ENCODE assay signal across 2 cellular contexts in the genomic region with DNA sequence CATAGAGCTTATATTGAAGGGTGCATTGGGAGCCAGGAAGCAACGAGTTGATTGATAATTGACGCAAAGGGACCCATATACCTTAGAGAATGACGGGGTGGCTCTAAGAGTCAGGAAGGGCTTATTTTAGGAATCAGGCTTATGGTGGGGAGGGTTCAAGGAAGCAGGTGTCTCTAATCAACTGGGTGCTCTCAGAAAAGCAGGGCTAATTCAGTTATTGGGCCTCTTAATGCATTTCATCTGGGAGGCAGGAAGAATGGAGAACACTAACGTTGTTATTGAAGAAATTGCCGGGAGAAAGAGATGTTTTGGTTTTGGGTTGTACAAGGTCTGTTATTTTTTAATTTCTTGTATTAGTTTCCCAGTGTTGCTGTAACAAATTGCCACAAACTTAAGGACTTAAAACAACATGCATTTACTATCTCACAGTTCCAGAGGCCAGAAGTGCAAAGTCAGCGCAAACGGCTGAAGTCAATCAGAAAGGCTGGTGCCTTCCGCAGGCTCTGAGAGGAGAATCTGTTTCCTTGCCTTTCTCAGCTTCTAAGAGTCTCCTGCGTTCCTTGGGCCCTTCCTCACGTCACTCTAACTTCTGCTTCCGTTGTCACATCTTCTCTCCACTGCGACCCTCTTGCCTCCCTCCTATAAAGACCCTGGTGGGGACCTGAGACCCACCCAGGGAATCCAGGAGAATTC.
TF ChIP-seq lines count a peak whose summit lies in the region.

No MANE protein-coding gene starts in this region.

TF ChIP-seq in K562, 482 proteins besides CTCF, POLR2A, EP300 and RAD21 (continues in another document):
- TF ChIP-seq, protein P1, sequence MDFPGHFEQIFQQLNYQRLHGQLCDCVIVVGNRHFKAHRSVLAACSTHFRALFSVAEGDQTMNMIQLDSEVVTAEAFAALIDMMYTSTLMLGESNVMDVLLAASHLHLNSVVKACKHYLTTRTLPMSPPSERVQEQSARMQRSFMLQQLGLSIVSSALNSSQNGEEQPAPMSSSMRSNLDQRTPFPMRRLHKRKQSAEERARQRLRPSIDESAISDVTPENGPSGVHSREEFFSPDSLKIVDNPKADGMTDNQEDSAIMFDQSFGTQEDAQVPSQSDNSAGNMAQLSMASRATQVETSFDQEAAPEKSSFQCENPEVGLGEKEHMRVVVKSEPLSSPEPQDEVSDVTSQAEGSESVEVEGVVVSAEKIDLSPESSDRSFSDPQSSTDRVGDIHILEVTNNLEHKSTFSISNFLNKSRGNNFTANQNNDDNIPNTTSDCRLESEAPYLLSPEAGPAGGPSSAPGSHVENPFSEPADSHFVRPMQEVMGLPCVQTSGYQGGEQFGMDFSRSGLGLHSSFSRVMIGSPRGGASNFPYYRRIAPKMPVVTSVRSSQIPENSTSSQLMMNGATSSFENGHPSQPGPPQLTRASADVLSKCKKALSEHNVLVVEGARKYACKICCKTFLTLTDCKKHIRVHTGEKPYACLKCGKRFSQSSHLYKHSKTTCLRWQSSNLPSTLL (IDR thresholded peaks at IDR 0.05): no peak
- no peak for TF ChIP-seq TARDBP (IDR thresholded peaks at IDR 0.05)
- TF ChIP-seq, protein P2, sequence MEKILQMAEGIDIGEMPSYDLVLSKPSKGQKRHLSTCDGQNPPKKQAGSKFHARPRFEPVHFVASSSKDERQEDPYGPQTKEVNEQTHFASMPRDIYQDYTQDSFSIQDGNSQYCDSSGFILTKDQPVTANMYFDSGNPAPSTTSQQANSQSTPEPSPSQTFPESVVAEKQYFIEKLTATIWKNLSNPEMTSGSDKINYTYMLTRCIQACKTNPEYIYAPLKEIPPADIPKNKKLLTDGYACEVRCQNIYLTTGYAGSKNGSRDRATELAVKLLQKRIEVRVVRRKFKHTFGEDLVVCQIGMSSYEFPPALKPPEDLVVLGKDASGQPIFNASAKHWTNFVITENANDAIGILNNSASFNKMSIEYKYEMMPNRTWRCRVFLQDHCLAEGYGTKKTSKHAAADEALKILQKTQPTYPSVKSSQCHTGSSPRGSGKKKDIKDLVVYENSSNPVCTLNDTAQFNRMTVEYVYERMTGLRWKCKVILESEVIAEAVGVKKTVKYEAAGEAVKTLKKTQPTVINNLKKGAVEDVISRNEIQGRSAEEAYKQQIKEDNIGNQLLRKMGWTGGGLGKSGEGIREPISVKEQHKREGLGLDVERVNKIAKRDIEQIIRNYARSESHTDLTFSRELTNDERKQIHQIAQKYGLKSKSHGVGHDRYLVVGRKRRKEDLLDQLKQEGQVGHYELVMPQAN (IDR thresholded peaks at IDR 0.05; ENCODE audit: borderline replicate concordance): no peak
- TF ChIP-seq MAFF (IDR thresholded peaks at IDR 0.05; ENCODE audit: low read length): peak; percentile 86
- no peak for TF ChIP-seq CBX2 (IDR thresholded peaks at IDR 0.05; ENCODE audit: insufficient read depth, low read length, poor library complexity, severe bottlenecking)
- TF ChIP-seq C11orf30 (IDR thresholded peaks at IDR 0.05; ENCODE audit: low read depth): peak; percentile 90
- TF ChIP-seq, protein P3, sequence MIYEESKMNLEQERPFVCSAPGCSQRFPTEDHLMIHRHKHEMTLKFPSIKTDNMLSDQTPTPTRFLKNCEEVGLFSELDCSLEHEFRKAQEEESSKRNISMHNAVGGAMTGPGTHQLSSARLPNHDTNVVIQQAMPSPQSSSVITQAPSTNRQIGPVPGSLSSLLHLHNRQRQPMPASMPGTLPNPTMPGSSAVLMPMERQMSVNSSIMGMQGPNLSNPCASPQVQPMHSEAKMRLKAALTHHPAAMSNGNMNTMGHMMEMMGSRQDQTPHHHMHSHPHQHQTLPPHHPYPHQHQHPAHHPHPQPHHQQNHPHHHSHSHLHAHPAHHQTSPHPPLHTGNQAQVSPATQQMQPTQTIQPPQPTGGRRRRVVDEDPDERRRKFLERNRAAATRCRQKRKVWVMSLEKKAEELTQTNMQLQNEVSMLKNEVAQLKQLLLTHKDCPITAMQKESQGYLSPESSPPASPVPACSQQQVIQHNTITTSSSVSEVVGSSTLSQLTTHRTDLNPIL (CRISPR knock-in tag; IDR thresholded peaks at IDR 0.05): no peak
- TF ChIP-seq PHF8 (IDR thresholded peaks at IDR 0.05; ENCODE audit: borderline replicate concordance, low read length): no peak
- TF ChIP-seq CHD4 (IDR thresholded peaks at IDR 0.05; ENCODE audit: insufficient read depth, insufficient replicate concordance, low read depth, low read length, poor library complexity, severe bottlenecking): no peak

TF ChIP-seq in neural cell, 6 proteins besides CTCF, POLR2A, EP300 and RAD21 (continued from another document):
- TF ChIP-seq, protein P4, sequence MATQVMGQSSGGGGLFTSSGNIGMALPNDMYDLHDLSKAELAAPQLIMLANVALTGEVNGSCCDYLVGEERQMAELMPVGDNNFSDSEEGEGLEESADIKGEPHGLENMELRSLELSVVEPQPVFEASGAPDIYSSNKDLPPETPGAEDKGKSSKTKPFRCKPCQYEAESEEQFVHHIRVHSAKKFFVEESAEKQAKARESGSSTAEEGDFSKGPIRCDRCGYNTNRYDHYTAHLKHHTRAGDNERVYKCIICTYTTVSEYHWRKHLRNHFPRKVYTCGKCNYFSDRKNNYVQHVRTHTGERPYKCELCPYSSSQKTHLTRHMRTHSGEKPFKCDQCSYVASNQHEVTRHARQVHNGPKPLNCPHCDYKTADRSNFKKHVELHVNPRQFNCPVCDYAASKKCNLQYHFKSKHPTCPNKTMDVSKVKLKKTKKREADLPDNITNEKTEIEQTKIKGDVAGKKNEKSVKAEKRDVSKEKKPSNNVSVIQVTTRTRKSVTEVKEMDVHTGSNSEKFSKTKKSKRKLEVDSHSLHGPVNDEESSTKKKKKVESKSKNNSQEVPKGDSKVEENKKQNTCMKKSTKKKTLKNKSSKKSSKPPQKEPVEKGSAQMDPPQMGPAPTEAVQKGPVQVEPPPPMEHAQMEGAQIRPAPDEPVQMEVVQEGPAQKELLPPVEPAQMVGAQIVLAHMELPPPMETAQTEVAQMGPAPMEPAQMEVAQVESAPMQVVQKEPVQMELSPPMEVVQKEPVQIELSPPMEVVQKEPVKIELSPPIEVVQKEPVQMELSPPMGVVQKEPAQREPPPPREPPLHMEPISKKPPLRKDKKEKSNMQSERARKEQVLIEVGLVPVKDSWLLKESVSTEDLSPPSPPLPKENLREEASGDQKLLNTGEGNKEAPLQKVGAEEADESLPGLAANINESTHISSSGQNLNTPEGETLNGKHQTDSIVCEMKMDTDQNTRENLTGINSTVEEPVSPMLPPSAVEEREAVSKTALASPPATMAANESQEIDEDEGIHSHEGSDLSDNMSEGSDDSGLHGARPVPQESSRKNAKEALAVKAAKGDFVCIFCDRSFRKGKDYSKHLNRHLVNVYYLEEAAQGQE (IDR thresholded peaks at IDR 0.05; ENCODE audit: borderline replicate concordance): no peak
- TF ChIP-seq EZH2 (IDR thresholded peaks at IDR 0.05; ENCODE audit: borderline replicate concordance, insufficient read depth, low read length, poor library complexity, severe bottlenecking): no peak
- no peak for TF ChIP-seq SMC3 (conservative IDR thresholded peaks at IDR 0.05; ENCODE audit: poor library complexity)
- TF ChIP-seq TAF1 (IDR thresholded peaks at IDR 0.05; ENCODE audit: low read depth): no peak
TF ChIP-seq in neural cell: peak in this region for 0.
